2 cellular contexts compared by ENCODE assay signal in genomic region chr19:16454519-16454918, GRCh38.
TF ChIP-seq lines count a peak whose summit lies in the region.

No MANE protein-coding gene starts in this region.

TF ChIP-seq in HEK293, 187 proteins besides CTCF, POLR2A, EP300 and RAD21:
- TF ChIP-seq FEZF1 (tag by site-specific recombination; IDR thresholded peaks at IDR 0.05) (no peak), ZNF112 (tag by site-specific recombination; IDR thresholded peaks at IDR 0.05) (no peak), ZBTB20 (tag by site-specific recombination; IDR thresholded peaks at IDR 0.05) (no peak), SP3 (tag by site-specific recombination; IDR thresholded peaks at IDR 0.05) (no peak), MYNN (tag by site-specific recombination; IDR thresholded peaks at IDR 0.05; ENCODE audit: borderline replicate concordance) (no peak), PRDM1 (tag by site-specific recombination; IDR thresholded peaks at IDR 0.05) (no peak), ZNF596 (tag by site-specific recombination; IDR thresholded peaks at IDR 0.05) (no peak), ZNF26 (tag by site-specific recombination; IDR thresholded peaks at IDR 0.05) (no peak), ZNF768 (tag by site-specific recombination; IDR thresholded peaks at IDR 0.05) (no peak), ZFP69B (tag by site-specific recombination; IDR thresholded peaks at IDR 0.05) (no peak), ZNF302 (tag by site-specific recombination; IDR thresholded peaks at IDR 0.05; ENCODE audit: low read depth) (no peak), ZNF350 (tag by site-specific recombination; IDR thresholded peaks at IDR 0.05) (no peak), ZXDB (tag by site-specific recombination; IDR thresholded peaks at IDR 0.05) (no peak), ZNF16 (tag by site-specific recombination; IDR thresholded peaks at IDR 0.05; ENCODE audit: low read depth) (no peak), ZNF521 (tag by site-specific recombination; IDR thresholded peaks at IDR 0.05) (no peak), ZNF791 (tag by site-specific recombination; IDR thresholded peaks at IDR 0.05) (no peak), PBX3 (CRISPR knock-in tag; IDR thresholded peaks at IDR 0.05) (no peak)
- TF ChIP-seq, protein P1, sequence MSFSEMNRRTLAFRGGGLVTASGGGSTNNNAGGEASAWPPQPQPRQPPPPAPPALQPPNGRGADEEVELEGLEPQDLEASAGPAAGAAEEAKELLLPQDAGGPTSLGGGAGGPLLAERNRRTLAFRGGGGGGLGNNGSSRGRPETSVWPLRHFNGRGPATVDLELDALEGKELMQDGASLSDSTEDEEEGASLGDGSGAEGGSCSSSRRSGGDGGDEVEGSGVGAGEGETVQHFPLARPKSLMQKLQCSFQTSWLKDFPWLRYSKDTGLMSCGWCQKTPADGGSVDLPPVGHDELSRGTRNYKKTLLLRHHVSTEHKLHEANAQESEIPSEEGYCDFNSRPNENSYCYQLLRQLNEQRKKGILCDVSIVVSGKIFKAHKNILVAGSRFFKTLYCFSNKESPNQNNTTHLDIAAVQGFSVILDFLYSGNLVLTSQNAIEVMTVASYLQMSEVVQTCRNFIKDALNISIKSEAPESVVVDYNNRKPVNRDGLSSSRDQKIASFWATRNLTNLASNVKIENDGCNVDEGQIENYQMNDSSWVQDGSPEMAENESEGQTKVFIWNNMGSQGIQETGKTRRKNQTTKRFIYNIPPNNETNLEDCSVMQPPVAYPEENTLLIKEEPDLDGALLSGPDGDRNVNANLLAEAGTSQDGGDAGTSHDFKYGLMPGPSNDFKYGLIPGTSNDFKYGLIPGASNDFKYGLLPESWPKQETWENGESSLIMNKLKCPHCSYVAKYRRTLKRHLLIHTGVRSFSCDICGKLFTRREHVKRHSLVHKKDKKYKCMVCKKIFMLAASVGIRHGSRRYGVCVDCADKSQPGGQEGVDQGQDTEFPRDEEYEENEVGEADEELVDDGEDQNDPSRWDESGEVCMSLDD (tag by site-specific recombination; IDR thresholded peaks at IDR 0.05), result no peak
- TF ChIP-seq, protein P2, sequence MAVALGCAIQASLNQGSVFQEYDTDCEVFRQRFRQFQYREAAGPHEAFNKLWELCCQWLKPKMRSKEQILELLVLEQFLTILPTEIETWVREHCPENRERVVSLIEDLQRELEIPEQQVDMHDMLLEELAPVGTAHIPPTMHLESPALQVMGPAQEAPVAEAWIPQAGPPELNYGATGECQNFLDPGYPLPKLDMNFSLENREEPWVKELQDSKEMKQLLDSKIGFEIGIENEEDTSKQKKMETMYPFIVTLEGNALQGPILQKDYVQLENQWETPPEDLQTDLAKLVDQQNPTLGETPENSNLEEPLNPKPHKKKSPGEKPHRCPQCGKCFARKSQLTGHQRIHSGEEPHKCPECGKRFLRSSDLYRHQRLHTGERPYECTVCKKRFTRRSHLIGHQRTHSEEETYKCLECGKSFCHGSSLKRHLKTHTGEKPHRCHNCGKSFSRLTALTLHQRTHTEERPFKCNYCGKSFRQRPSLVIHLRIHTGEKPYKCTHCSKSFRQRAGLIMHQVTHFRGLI (tag by site-specific recombination; IDR thresholded peaks at IDR 0.05), result no peak
- TF ChIP-seq, protein P3, sequence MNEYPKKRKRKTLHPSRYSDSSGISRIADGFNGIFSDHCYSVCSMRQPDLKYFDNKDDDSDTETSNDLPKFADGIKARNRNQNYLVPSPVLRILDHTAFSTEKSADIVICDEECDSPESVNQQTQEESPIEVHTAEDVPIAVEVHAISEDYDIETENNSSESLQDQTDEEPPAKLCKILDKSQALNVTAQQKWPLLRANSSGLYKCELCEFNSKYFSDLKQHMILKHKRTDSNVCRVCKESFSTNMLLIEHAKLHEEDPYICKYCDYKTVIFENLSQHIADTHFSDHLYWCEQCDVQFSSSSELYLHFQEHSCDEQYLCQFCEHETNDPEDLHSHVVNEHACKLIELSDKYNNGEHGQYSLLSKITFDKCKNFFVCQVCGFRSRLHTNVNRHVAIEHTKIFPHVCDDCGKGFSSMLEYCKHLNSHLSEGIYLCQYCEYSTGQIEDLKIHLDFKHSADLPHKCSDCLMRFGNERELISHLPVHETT (tag by site-specific recombination; IDR thresholded peaks at IDR 0.05), result no peak

TF ChIP-seq in HepG2, 621 proteins besides CTCF, POLR2A, EP300 and RAD21:
- no peak for TF ChIP-seq TFDP2 (CRISPR knock-in tag; IDR thresholded peaks at IDR 0.05)
- TF ChIP-seq ZNF34 (CRISPR knock-in tag; IDR thresholded peaks at IDR 0.05; ENCODE audit: borderline replicate concordance), result no peak
- no peak for TF ChIP-seq IRF2 (CRISPR knock-in tag; IDR thresholded peaks at IDR 0.05)
- no peak for TF ChIP-seq GRHL1 (CRISPR knock-in tag; conservative IDR thresholded peaks at IDR 0.05)
- no peak for TF ChIP-seq KDM3A (CRISPR knock-in tag; IDR thresholded peaks at IDR 0.05; ENCODE audit: low read depth)
- TF ChIP-seq CEBPG (CRISPR knock-in tag; IDR thresholded peaks at IDR 0.05), result no peak
- no peak for TF ChIP-seq PAF1 (CRISPR knock-in tag; IDR thresholded peaks at IDR 0.05)
